2 cellular contexts compared by ENCODE assay signal in genomic region chr16:67667434-67667816, GRCh38.
TF ChIP-seq lines count a peak whose summit lies in the region.

No MANE protein-coding gene starts in this region.

TF ChIP-seq in IMR-90, 13 proteins besides CTCF, POLR2A, EP300 and RAD21:
- no peak for TF ChIP-seq BHLHE40 (IDR thresholded peaks at IDR 0.05; ENCODE audit: low read depth, low read length)
- no peak for TF ChIP-seq SMC3 (IDR thresholded peaks at IDR 0.05; ENCODE audit: low read depth, low read length)
- no peak for TF ChIP-seq MXI1 (IDR thresholded peaks at IDR 0.05; ENCODE audit: borderline replicate concordance, low read depth, low read length)

TF ChIP-seq in neural cell, 6 proteins besides CTCF, POLR2A, EP300 and RAD21:
- TF ChIP-seq POLR2AphosphoS5 (IDR thresholded peaks at IDR 0.05) = no peak
- no peak for TF ChIP-seq EZH2 (IDR thresholded peaks at IDR 0.05; ENCODE audit: borderline replicate concordance, insufficient read depth, low read length, poor library complexity, severe bottlenecking)
- no peak for TF ChIP-seq TAF1 (IDR thresholded peaks at IDR 0.05; ENCODE audit: low read depth)
- TF ChIP-seq, protein P1, sequence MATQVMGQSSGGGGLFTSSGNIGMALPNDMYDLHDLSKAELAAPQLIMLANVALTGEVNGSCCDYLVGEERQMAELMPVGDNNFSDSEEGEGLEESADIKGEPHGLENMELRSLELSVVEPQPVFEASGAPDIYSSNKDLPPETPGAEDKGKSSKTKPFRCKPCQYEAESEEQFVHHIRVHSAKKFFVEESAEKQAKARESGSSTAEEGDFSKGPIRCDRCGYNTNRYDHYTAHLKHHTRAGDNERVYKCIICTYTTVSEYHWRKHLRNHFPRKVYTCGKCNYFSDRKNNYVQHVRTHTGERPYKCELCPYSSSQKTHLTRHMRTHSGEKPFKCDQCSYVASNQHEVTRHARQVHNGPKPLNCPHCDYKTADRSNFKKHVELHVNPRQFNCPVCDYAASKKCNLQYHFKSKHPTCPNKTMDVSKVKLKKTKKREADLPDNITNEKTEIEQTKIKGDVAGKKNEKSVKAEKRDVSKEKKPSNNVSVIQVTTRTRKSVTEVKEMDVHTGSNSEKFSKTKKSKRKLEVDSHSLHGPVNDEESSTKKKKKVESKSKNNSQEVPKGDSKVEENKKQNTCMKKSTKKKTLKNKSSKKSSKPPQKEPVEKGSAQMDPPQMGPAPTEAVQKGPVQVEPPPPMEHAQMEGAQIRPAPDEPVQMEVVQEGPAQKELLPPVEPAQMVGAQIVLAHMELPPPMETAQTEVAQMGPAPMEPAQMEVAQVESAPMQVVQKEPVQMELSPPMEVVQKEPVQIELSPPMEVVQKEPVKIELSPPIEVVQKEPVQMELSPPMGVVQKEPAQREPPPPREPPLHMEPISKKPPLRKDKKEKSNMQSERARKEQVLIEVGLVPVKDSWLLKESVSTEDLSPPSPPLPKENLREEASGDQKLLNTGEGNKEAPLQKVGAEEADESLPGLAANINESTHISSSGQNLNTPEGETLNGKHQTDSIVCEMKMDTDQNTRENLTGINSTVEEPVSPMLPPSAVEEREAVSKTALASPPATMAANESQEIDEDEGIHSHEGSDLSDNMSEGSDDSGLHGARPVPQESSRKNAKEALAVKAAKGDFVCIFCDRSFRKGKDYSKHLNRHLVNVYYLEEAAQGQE (IDR thresholded peaks at IDR 0.05; ENCODE audit: borderline replicate concordance) = no peak
- no peak for TF ChIP-seq SMC3 (conservative IDR thresholded peaks at IDR 0.05; ENCODE audit: poor library complexity)
- no peak for TF ChIP-seq MXI1 (conservative IDR thresholded peaks at IDR 0.05; ENCODE audit: poor library complexity, severe bottlenecking)
